Comparison of ENCODE assay signal across 11 cellular contexts in genomic region chr16:88999457-89000206, GRCh38. TPM values are rescaled to one million over a fixed set of nuclear protein-coding genes. Genes with fewer than 3 reads are reported as not detected.
DNase-seq lines count a peak whose midpoint lies in the region; ATAC-seq lines count a peak whose summit lies in the region.
"Had no signal": no experiment of that assay in that cellular context is flagged by ENCODE, and none has a peak within 500 bp of the region (broad histone marks: within the 10 kb centered on the region; RNA-seq: fewer than 3 reads in every experiment).

No MANE protein-coding gene starts in this region.

- peaks cover 3% of the 10 kb centered on the region for H3K36me3 Mint-ChIP-seq in T-helper 1 cell treated with Interleukin-12 subunit alpha and Interleukin-12 subunit beta and Interleukin-4 antibody, amounts not matched to agents 30 μg/mL and 1 μg/mL, for 36 hours (ENCODE audit: low read depth)
- H3K36me3 Mint-ChIP-seq in activated naive CD8-positive, alpha-beta T cell treated with anti-CD3 and anti-CD28 coated beads, Interleukin-2, amount 10 ng/mL, durations not matched to agents 7 days and 5 days, result peaks cover 7% of the 10 kb centered on the region

- H3K36me3 ChIP-seq in HUES48 (ENCODE audit: control insufficient read depth, insufficient read depth, low read length), result no peaks in the 10 kb centered on the region
- H3K36me3 ChIP-seq: heart right ventricle had no signal

- H3K9me3 Mint-ChIP-seq in T-helper 1 cell treated with Interleukin-12 subunit alpha and Interleukin-12 subunit beta and Interleukin-4 antibody, amounts not matched to agents 30 μg/mL and 1 μg/mL, for 36 hours, result peaks cover 23% of the 10 kb centered on the region
- H3K9me3 Mint-ChIP-seq in activated naive CD8-positive, alpha-beta T cell treated with anti-CD3 and anti-CD28 coated beads, Interleukin-2, amount 10 ng/mL, durations not matched to agents 7 days and 5 days, result peaks cover 17% of the 10 kb centered on the region

- no peak overlapping the region for H3K27ac ChIP-seq in HUES48 (ENCODE audit: low read depth, low read length)
- H3K27ac ChIP-seq: heart right ventricle had no signal

- H3K27ac Mint-ChIP-seq in T-helper 1 cell treated with Interleukin-12 subunit alpha and Interleukin-12 subunit beta and Interleukin-4 antibody, amounts not matched to agents 30 μg/mL and 1 μg/mL, for 36 hours, result peak overlapping the region; percentile 10
- H3K27ac Mint-ChIP-seq in activated naive CD8-positive, alpha-beta T cell treated with anti-CD3 and anti-CD28 coated beads, Interleukin-2, amount 10 ng/mL, durations not matched to agents 7 days and 5 days, result no peak overlapping the region

- peaks cover 20% of the 10 kb centered on the region for H3K4me1 ChIP-seq in HUES48 (ENCODE audit: control insufficient read depth, insufficient read depth, low read length)

- H3K27me3 ChIP-seq in HUES48 (ENCODE audit: control insufficient read depth, insufficient read depth, low read length), result peaks cover 22% of the 10 kb centered on the region

- H3K27me3 Mint-ChIP-seq in T-helper 1 cell treated with Interleukin-12 subunit alpha and Interleukin-12 subunit beta and Interleukin-4 antibody, amounts not matched to agents 30 μg/mL and 1 μg/mL, for 36 hours (ENCODE audit: low read depth), result peaks cover 18% of the 10 kb centered on the region
- peaks cover 16% of the 10 kb centered on the region for H3K27me3 Mint-ChIP-seq in activated naive CD8-positive, alpha-beta T cell treated with anti-CD3 and anti-CD28 coated beads, Interleukin-2, amount 10 ng/mL, durations not matched to agents 7 days and 5 days

- POLR2A ChIA-PET in activated naive CD8-positive, alpha-beta T cell treated with anti-CD3 and anti-CD28 coated beads, Interleukin-2, amount 10 ng/mL, durations not matched to agents 7 days and 5 days (lab: Charles Lee), result no interaction called here

- no peak overlapping the region for H3K4me3 ChIP-seq in HUES48 (ENCODE audit: low read depth, low read length)
- H3K4me3 ChIP-seq: heart right ventricle had no signal

- H3K4me1 Mint-ChIP-seq in T-helper 1 cell treated with Interleukin-12 subunit alpha and Interleukin-12 subunit beta and Interleukin-4 antibody, amounts not matched to agents 30 μg/mL and 1 μg/mL, for 36 hours (ENCODE audit: low read depth), result peaks cover 6% of the 10 kb centered on the region
- H3K4me1 Mint-ChIP-seq in activated naive CD8-positive, alpha-beta T cell treated with anti-CD3 and anti-CD28 coated beads, Interleukin-2, amount 10 ng/mL, durations not matched to agents 7 days and 5 days, result peaks cover 2% of the 10 kb centered on the region

- DNase-seq in activated naive CD8-positive, alpha-beta T cell treated with anti-CD3 and anti-CD28 coated beads, Interleukin-2, amount 10 ng/mL, durations not matched to agents 7 days and 5 days, result no peak
- peak; percentile 59 for DNase-seq in stimulated activated CD4-positive, alpha-beta T cell treated with anti-CD3 and anti-CD28 coated beads, Interleukin-15, amount 100 ng/mL, for 24 hours
- DNase-seq in NCI-H345 (lab: John Stamatoyannopoulos, UW) (no peak), DMS79 (lab: John Stamatoyannopoulos, UW) (no peak)
- DNase-seq: amniotic stem cell, heart right ventricle, NCI-H146 had no signal

- no peak for ATAC-seq in activated naive CD8-positive, alpha-beta T cell treated with anti-CD3 and anti-CD28 coated beads, Interleukin-2, amount 10 ng/mL, durations not matched to agents 7 days and 5 days (ENCODE audit: low read depth)
- ATAC-seq in HG02623 (IDR thresholded peaks at IDR 0.05; ENCODE audit: unreplicated experiment), result no peak
- ATAC-seq in GM18868 (IDR thresholded peaks at IDR 0.05; ENCODE audit: unreplicated experiment), result no peak

- peak overlapping the region; percentile 47 for H3K4me3 Mint-ChIP-seq in T-helper 1 cell treated with Interleukin-12 subunit alpha and Interleukin-12 subunit beta and Interleukin-4 antibody, amounts not matched to agents 30 μg/mL and 1 μg/mL, for 36 hours
- H3K4me3 Mint-ChIP-seq in activated naive CD8-positive, alpha-beta T cell treated with anti-CD3 and anti-CD28 coated beads, Interleukin-2, amount 10 ng/mL, durations not matched to agents 7 days and 5 days, result peak overlapping the region; percentile 35

- peak overlapping the region; percentile 22; the same call in 1 of the 2 replicates for H3K9ac ChIP-seq in HUES48 (ENCODE audit: low read depth, low read length)

- H3K9me3 ChIP-seq in HUES48 (ENCODE audit: control insufficient read depth, insufficient read depth, low read length), result peaks cover 7% of the 10 kb centered on the region

RNA-seq across cellular contexts. Expression of gene CBFA2T3, which starts 22.6 kb away (rescaled TPM):
- under 1 TPM; 0.08 to 0.26 TPM for total RNA-seq in activated naive CD8-positive, alpha-beta T cell treated with anti-CD3 and anti-CD28 coated beads, Interleukin-2, amount 10 ng/mL, durations not matched to agents 7 days and 5 days
